In genomic region chr1:19885821-19886220, GRCh38 we compare ENCODE assay signal across 27 cellular contexts. TPM values are rescaled to one million over a fixed set of nuclear protein-coding genes. Genes with fewer than 3 reads are reported as not detected.
"Had no signal": no experiment of that assay in that cellular context is flagged by ENCODE, and none has a peak within 500 bp of the region (broad histone marks: within the 10 kb centered on the region; RNA-seq: fewer than 3 reads in every experiment).

No MANE protein-coding gene starts in this region.

- H3K9me3 ChIP-seq: gastroesophageal sphincter, heart left ventricle, left ventricle myocardium inferior, mucosa of descending colon, prostate gland, right atrium auricular region, tibial artery had no signal

- H3K27ac ChIP-seq: brain microvascular endothelial cell, gastroesophageal sphincter, heart left ventricle, left ventricle myocardium inferior, prostate gland, right atrium auricular region, tibial artery had no signal

- ATAC-seq: activated CD8-positive, alpha-beta T cell treated with anti-CD3 and anti-CD28 coated beads for 36 hours; activated naive CD8-positive, alpha-beta T cell treated with anti-CD3 and anti-CD28 coated beads, Interleukin-2, amount 50 U/mL, for 24 hours; gastroesophageal sphincter; heart left ventricle; mucosa of descending colon; stimulated activated naive CD8-positive, alpha-beta T cell treated with anti-CD3 and anti-CD28 coated beads, Interleukin-15, Interleukin-2, amounts not matched to agents 100 U/mL and 50 U/mL, for 24 hours had no signal

- H3K27ac Mint-ChIP-seq: activated CD8-positive, alpha-beta T cell treated with anti-CD3 and anti-CD28 coated beads for 36 hours; activated naive CD4-positive, alpha-beta T cell treated with anti-CD3 and anti-CD28 coated beads, Interleukin-2, amount 10 ng/mL, durations not matched to agents 7 days and 5 days; activated naive CD8-positive, alpha-beta T cell treated with anti-CD3 and anti-CD28 coated beads, Interleukin-2, amount 50 U/mL, for 24 hours; dendritic cell treated with granulocyte-macrophage colony-stimulating factor and Interleukin-4, amounts not matched to agents 40 ng/mL and 50 ng/mL, for 4 days had no signal

- H3K4me1 ChIP-seq: prostate gland had no signal

- H3K36me3 ChIP-seq: brain microvascular endothelial cell, prostate gland had no signal

- H3K4me3 ChIP-seq: gastroesophageal sphincter, heart left ventricle, left ventricle myocardium inferior, mucosa of descending colon, prostate gland, right atrium auricular region, tibial artery had no signal

- H3K27me3 Mint-ChIP-seq: activated CD8-positive, alpha-beta T cell treated with anti-CD3 and anti-CD28 coated beads for 36 hours had no signal

- H3K27me3 ChIP-seq: brain microvascular endothelial cell, gastroesophageal sphincter, heart left ventricle, right atrium auricular region, tibial artery had no signal

- H3K4me3 Mint-ChIP-seq: activated CD8-positive, alpha-beta T cell treated with anti-CD3 and anti-CD28 coated beads for 36 hours; activated naive CD4-positive, alpha-beta T cell treated with anti-CD3 and anti-CD28 coated beads, Interleukin-2, amount 10 ng/mL, durations not matched to agents 7 days and 5 days; activated naive CD8-positive, alpha-beta T cell treated with anti-CD3 and anti-CD28 coated beads, Interleukin-2, amount 50 U/mL, for 24 hours; dendritic cell treated with granulocyte-macrophage colony-stimulating factor and Interleukin-4, amounts not matched to agents 40 ng/mL and 50 ng/mL, for 4 days had no signal

- DNase-seq: activated CD4-positive, alpha-beta T cell treated with anti-CD3 and anti-CD28 coated beads for 48 hours; activated CD4-positive, CD25-positive, alpha-beta regulatory T cell; activated CD8-positive, alpha-beta T cell treated with anti-CD3 and anti-CD28 coated beads for 36 hours; activated naive CD4-positive, alpha-beta T cell treated with anti-CD3 and anti-CD28 coated beads, Interleukin-2, amount 10 ng/mL, durations not matched to agents 7 days and 5 days; activated naive CD8-positive, alpha-beta T cell treated with anti-CD3 and anti-CD28 coated beads, Interleukin-2, amount 50 U/mL, for 24 hours; activated T-cell treated with anti-CD3 and anti-CD28 coated beads, Interleukin-2, amount 50 U/mL, for 1 hour; aorta; brain microvascular endothelial cell; cerebellar nuclear complex; effector memory CD4-positive, alpha-beta T cell; heart left ventricle; kidney glomerular epithelial cell; left ventricle myocardium inferior; mucosa of descending colon; naive B cell; stimulated activated naive CD8-positive, alpha-beta T cell treated with anti-CD3 and anti-CD28 coated beads, Interleukin-15, Interleukin-2, amounts not matched to agents 100 U/mL and 50 U/mL, for 24 hours; substantia nigra; T-helper 1 cell; T-helper 9 cell; tibial artery had no signal

- H3K36me3 Mint-ChIP-seq: naive B cell had no signal

- H3K9me3 Mint-ChIP-seq: activated CD8-positive, alpha-beta T cell treated with anti-CD3 and anti-CD28 coated beads for 36 hours; activated naive CD8-positive, alpha-beta T cell treated with anti-CD3 and anti-CD28 coated beads, Interleukin-2, amount 50 U/mL, for 24 hours; dendritic cell treated with granulocyte-macrophage colony-stimulating factor and Interleukin-4, amounts not matched to agents 40 ng/mL and 50 ng/mL, for 4 days; naive B cell had no signal

RNA-seq across cellular contexts. Expression of gene PLA2G2E, which starts 37.6 kb away (rescaled TPM):
- total RNA-seq: activated CD8-positive, alpha-beta T cell treated with anti-CD3 and anti-CD28 coated beads for 36 hours; aorta; gastroesophageal sphincter; heart left ventricle; left ventricle myocardium inferior; mucosa of descending colon; osteocyte; prostate gland; right atrium auricular region; skeletal muscle tissue; urinary bladder had no signal
- polyA plus RNA-seq: aorta, heart left ventricle, urinary bladder had no signal
